In the genomic region with DNA sequence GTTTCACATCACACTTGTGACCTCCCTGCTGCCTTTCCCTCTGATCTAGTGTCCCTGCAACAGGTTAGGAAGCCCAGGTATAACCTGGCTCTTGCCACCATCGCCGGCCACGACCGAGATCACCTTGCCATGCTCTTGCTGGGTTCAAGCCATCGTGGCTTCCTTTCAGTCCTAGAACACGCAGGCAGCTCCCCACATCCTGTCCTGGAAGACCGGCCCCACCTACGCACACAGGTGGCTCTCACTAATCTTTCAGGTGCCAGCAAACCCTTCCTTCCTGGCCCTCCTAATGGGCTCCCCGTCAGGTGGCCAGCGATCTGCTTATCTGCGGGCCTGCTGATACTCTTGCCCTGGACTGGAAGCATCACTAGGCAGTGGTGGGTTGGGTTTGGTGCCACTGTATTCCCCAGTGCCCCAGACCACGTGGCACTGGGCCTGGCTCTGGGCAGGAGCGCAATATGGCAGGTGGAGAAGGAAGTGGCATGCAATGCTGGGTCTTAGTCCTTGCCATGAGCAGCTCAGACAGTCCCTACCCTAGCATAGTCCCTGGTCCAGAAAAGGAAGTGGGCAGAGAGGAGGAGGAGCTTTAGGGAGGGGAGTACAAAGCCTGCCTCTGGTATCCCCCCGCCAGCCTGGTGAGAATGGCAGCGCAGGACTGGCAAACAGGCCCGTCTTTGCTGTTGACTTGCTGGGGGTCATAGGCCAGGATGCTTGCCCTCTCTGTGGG, we compare ENCODE assay signal across 1 cellular context.
TF ChIP-seq lines count a peak whose summit lies in the region.

No MANE protein-coding gene starts in this region.

TF ChIP-seq in SK-N-SH, 30 proteins besides CTCF, POLR2A, EP300 and RAD21:
- no peak for TF ChIP-seq FOXM1 (IDR thresholded peaks at IDR 0.05; ENCODE audit: low read depth)
- TF ChIP-seq CHD2 (IDR thresholded peaks at IDR 0.05; ENCODE audit: low read length, partially characterized antibody), result no peak
- TF ChIP-seq MEF2A (IDR thresholded peaks at IDR 0.05; ENCODE audit: borderline replicate concordance, low read depth), result no peak
- TF ChIP-seq, protein P1, sequence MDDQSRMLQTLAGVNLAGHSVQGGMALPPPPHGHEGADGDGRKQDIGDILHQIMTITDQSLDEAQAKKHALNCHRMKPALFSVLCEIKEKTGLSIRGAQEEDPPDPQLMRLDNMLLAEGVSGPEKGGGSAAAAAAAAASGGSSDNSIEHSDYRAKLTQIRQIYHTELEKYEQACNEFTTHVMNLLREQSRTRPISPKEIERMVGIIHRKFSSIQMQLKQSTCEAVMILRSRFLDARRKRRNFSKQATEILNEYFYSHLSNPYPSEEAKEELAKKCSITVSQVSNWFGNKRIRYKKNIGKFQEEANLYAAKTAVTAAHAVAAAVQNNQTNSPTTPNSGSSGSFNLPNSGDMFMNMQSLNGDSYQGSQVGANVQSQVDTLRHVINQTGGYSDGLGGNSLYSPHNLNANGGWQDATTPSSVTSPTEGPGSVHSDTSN (IDR thresholded peaks at IDR 0.05), result no peak
- no peak for TF ChIP-seq TCF12 (IDR thresholded peaks at IDR 0.05)
- TF ChIP-seq GATA2 (CRISPR knock-in tag; IDR thresholded peaks at IDR 0.05), result no peak
- no peak for TF ChIP-seq POLR2AphosphoS5 (IDR thresholded peaks at IDR 0.05; ENCODE audit: low read depth, low read length)
- no peak for TF ChIP-seq RXRA (IDR thresholded peaks at IDR 0.05; ENCODE audit: borderline replicate concordance, low read depth)
- TF ChIP-seq FOXJ3 (CRISPR knock-in tag; IDR thresholded peaks at IDR 0.05), result no peak
- TF ChIP-seq, protein P2, sequence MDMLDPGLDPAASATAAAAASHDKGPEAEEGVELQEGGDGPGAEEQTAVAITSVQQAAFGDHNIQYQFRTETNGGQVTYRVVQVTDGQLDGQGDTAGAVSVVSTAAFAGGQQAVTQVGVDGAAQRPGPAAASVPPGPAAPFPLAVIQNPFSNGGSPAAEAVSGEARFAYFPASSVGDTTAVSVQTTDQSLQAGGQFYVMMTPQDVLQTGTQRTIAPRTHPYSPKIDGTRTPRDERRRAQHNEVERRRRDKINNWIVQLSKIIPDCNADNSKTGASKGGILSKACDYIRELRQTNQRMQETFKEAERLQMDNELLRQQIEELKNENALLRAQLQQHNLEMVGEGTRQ (IDR thresholded peaks at IDR 0.05; ENCODE audit: borderline replicate concordance, low read depth, low read length), result no peak
- no peak for TF ChIP-seq FOSL2 (IDR thresholded peaks at IDR 0.05; ENCODE audit: borderline replicate concordance, low read depth)
- TF ChIP-seq NFIC (IDR thresholded peaks at IDR 0.05; ENCODE audit: borderline replicate concordance), result no peak
- TF ChIP-seq TAF1 (IDR thresholded peaks at IDR 0.05; ENCODE audit: borderline replicate concordance, low read depth, low read length), result no peak
- TF ChIP-seq ELF1 (IDR thresholded peaks at IDR 0.05), result no peak
- no peak for TF ChIP-seq RFX5 (IDR thresholded peaks at IDR 0.05; ENCODE audit: low read length)
- no peak for TF ChIP-seq EZH2phosphoT487 (IDR thresholded peaks at IDR 0.05; ENCODE audit: borderline replicate concordance, low read depth)
- no peak for TF ChIP-seq JUND (IDR thresholded peaks at IDR 0.05)
TF ChIP-seq in SK-N-SH: peak in this region for 0.
